In the genomic region with DNA sequence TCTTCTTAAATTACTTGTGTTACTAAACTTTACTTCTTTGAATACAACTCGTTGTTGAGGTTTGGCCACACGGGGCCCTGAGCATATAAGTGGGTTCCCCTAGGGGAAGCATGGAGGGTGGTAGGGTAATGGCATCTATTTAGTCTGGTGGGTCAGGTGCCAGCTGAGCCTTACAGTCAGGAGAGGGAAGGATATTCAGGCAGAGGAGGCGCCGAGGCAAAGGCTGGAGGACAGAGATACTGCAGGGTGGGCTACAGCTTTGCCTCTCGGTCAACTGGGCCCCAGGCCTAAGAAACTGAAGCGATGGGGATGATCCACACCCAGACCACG, we compare ENCODE assay signal across 9 cellular contexts. TPM values are rescaled to one million over a fixed set of nuclear protein-coding genes. Genes with fewer than 3 reads are reported as not detected.
DNase-seq lines count a peak whose midpoint lies in the region; ATAC-seq and TF ChIP-seq lines count a peak whose summit lies in the region.
"Had no signal": no experiment of that assay in that cellular context is flagged by ENCODE, and none has a peak within 500 bp of the region (broad histone marks: within the 10 kb centered on the region; RNA-seq: fewer than 3 reads in every experiment).

No MANE protein-coding gene starts in this region.

- peak overlapping the region; percentile 66 for H3K27ac ChIP-seq in IMR-90 (ENCODE audit: insufficient read depth, low read length)
- H3K27ac ChIP-seq in caudate nucleus (ENCODE audit: low read depth, low read length): peak overlapping the region; percentile 68

- peak overlapping the region; percentile 87 for H4K91ac ChIP-seq in IMR-90 (ENCODE audit: insufficient read depth, low read depth, low read length)

- peak overlapping the region; percentile 31; the same call in 1 of the 2 replicates for H3K23ac ChIP-seq in IMR-90 (ENCODE audit: low read depth, low read length)

- H3K4me3 ChIP-seq in IMR-90 (ENCODE audit: insufficient read depth, low read depth, low read length): no peak overlapping the region
- H3K4me3 ChIP-seq in mucosa of stomach (ENCODE audit: low read length): peak overlapping the region; percentile 98

- peak overlapping the region; percentile 79 for H3K4me2 ChIP-seq in IMR-90 (ENCODE audit: low read depth, low read length)

- peaks cover 12% of the 10 kb centered on the region for H3K36me3 Mint-ChIP-seq in activated T-cell treated with anti-CD3 and anti-CD28 coated beads, Interleukin-2, amount 50 U/mL, for 4 hours (ENCODE audit: insufficient read depth)

- peak overlapping the region; percentile 86 for H2BK120ac ChIP-seq in IMR-90 (ENCODE audit: low read depth, low read length)

- H3K9me3 ChIP-seq in IMR-90 (ENCODE audit: control insufficient read depth, insufficient read depth, low read length) (no peaks in the 10 kb centered on the region), mucosa of stomach (ENCODE audit: control insufficient read depth, low read length) (no peaks in the 10 kb centered on the region)

- H3K79me1 ChIP-seq in IMR-90 (ENCODE audit: low read depth in 1 of 2, low read length in 2 of 2): peaks cover 21 to 48% of the 10 kb centered on the region in 2 experiments

- no peaks in the 10 kb centered on the region for H3K9me3 Mint-ChIP-seq in activated T-cell treated with anti-CD3 and anti-CD28 coated beads, Interleukin-2, amount 50 U/mL, for 4 hours

- H3K4ac ChIP-seq in IMR-90 (ENCODE audit: low read depth, low read length): peak overlapping the region; percentile 84

- H2BK20ac ChIP-seq in IMR-90 (ENCODE audit: low read depth, low read length): peak overlapping the region; percentile 66; the same call in 1 of the 2 replicates

- H3K4me3 Mint-ChIP-seq in activated T-cell treated with anti-CD3 and anti-CD28 coated beads, Interleukin-2, amount 50 U/mL, for 4 hours: peak overlapping the region; percentile 93

- H3K56ac ChIP-seq in IMR-90 (ENCODE audit: extremely low read depth, insufficient read depth, low read length): peak overlapping the region; percentile 68; the same call in 1 of the 2 replicates

- dilution Hi-C loops in IMR-90 (cut with HindIII; ENCODE audit: low sequenced_read_pairs, unreplicated experiment): no loop called here

- peak overlapping the region; percentile 63; the same call in 1 of the 3 replicates for H2BK15ac ChIP-seq in IMR-90 (ENCODE audit: low read depth, low read length)

- peaks cover 17% of the 10 kb centered on the region; the same call in 1 of the 2 replicates for H4K20me1 ChIP-seq in IMR-90 (ENCODE audit: insufficient read depth, low read length)

- peak overlapping the region; percentile 70 for H3K9ac ChIP-seq in IMR-90 (ENCODE audit: low read depth, low read length)
- H3K9ac ChIP-seq in mucosa of stomach (ENCODE audit: low read length): peak overlapping the region; percentile 98

- H2AK5ac ChIP-seq in IMR-90 (ENCODE audit: low read depth, low read length): 0 out of 2 replicates have a peak overlapping the region, but pooled peaks have one; percentile 45

- peak overlapping the region; percentile 81 for H2AK9ac ChIP-seq in IMR-90 (replicated peaks; ENCODE audit: low read depth, low read length, poor library complexity)

- CTCF ChIA-PET in IMR-90 (lab: Yijun Ruan, JAX): interaction anchor here (0.7 to 1.2 kb wide), 6 partner anchors 9 to 367 kb away, joined by 3 to 4 read pairs (median 3); no protein-coding TSS in a partner anchor

- TF ChIP-seq POLR2A in IMR-90 (IDR thresholded peaks at IDR 0.05; ENCODE audit: low read depth, low read length): no peak

- H2BK5ac ChIP-seq in IMR-90 (ENCODE audit: low read depth, low read length, poor library complexity, severe bottlenecking): peak overlapping the region; percentile 66

- peak in 1 of 2 donors; percentile 17 for ATAC-seq in activated T-cell treated with anti-CD3 and anti-CD28 coated beads, Interleukin-2, amount 50 U/mL, for 4 hours
- ATAC-seq in IMR-90 (ENCODE audit: low read depth): peak; percentile 35

- H3K27me3 ChIP-seq in IMR-90 (ENCODE audit: control insufficient read depth, insufficient read depth, low read length): no peaks in the 10 kb centered on the region
- H3K27me3 ChIP-seq in mucosa of stomach (ENCODE audit: control insufficient read depth, insufficient read depth, low read length): no peaks in the 10 kb centered on the region

- H3K18ac ChIP-seq in IMR-90 (ENCODE audit: low read depth, low read length): peak overlapping the region; percentile 76; the same call in 1 of the 2 replicates

- peak overlapping the region; percentile 96 for H2AFZ ChIP-seq in IMR-90 (replicated peaks; ENCODE audit: low read length, poor library complexity)

- TF ChIP-seq RAD21 in IMR-90 (IDR thresholded peaks at IDR 0.05; ENCODE audit: low read length): no peak

- DNase-seq in activated T-cell treated with anti-CD3 and anti-CD28 coated beads, Interleukin-2, amount 50 U/mL, for 4 hours: no peak
- DNase-seq in activated T-cell treated with anti-CD3 and anti-CD28 coated beads for 4 hours: no peak
- no peak for DNase-seq in IMR-90
- no peak for DNase-seq in caudate nucleus (lab: John Stamatoyannopoulos, UW)
- no peak for DNase-seq in HT-29 (ENCODE audit: low spot score)
- no peak for DNase-seq in NCI-H1092 (lab: John Stamatoyannopoulos, UW)
- no peak for DNase-seq in pons (ENCODE audit: low spot score)

- H3K14ac ChIP-seq in IMR-90 (replicated peaks; ENCODE audit: low read depth, low read length): peak overlapping the region; percentile 92

- H3K4me1 ChIP-seq in IMR-90 (ENCODE audit: control insufficient read depth, insufficient read depth, low read length) (peaks cover 2% of the 10 kb centered on the region), mucosa of stomach (ENCODE audit: control insufficient read depth, insufficient read depth, low read length) (peaks cover 4% of the 10 kb centered on the region)

- peak overlapping the region; percentile 86 to 99 for H4K8ac ChIP-seq in IMR-90 (ENCODE audit: low read depth in 2 of 2, low read length in 2 of 2)

- no peaks in the 10 kb centered on the region for H3K27me3 Mint-ChIP-seq in activated T-cell treated with anti-CD3 and anti-CD28 coated beads, Interleukin-2, amount 50 U/mL, for 4 hours (ENCODE audit: low read depth)

- no peak for TF ChIP-seq CTCF in IMR-90 (conservative IDR thresholded peaks at IDR 0.05; ENCODE audit: low read depth, low read length)

- intact Hi-C loops in IMR-90 (cut with micrococcal nuclease): loop anchor here (1.0 kb wide), 1 partner anchor 72 kb away; no protein-coding TSS in a partner anchor

- no CpG with 5 or more reads among the region's 7 CpGs for WGBS in IMR-90 (ENCODE audit: extremely low coverage in 2 of 2, insufficient read length in 1 of 2), 2 experiments

- peaks cover 38% of the 10 kb centered on the region for H3K4me1 Mint-ChIP-seq in activated T-cell treated with anti-CD3 and anti-CD28 coated beads, Interleukin-2, amount 50 U/mL, for 4 hours (ENCODE audit: low read depth)

- peaks cover 6% of the 10 kb centered on the region; the same call in 1 of the 2 replicates for H3K9me1 ChIP-seq in IMR-90 (ENCODE audit: insufficient read depth, low read length)

- peak overlapping the region; percentile 96 for H4K5ac ChIP-seq in IMR-90 (ENCODE audit: low read depth, low read length)

- H3K36me3 ChIP-seq in IMR-90 (ENCODE audit: control insufficient read depth, insufficient read depth, low read length): peaks cover 17% of the 10 kb centered on the region
- H3K36me3 ChIP-seq in mucosa of stomach (ENCODE audit: control insufficient read depth, insufficient read depth, low read length): no peaks in the 10 kb centered on the region

- BruUV-seq in IMR-90 (replicated peaks; lab: Mats Ljungman, UMichigan): no TSS peak

- in situ Hi-C loops in IMR-90 (cut with MboI; ENCODE audit: low sequenced_read_pairs): no loop called here

- POLR2A ChIA-PET in IMR-90 (lab: Charles Lee; ENCODE audit: unreplicated experiment): interaction anchor here (0.6 kb wide), 1 partner anchor 72 kb away, joined by 3 read pairs; no protein-coding TSS in a partner anchor

TF ChIP-seq in IMR-90, 13 proteins besides CTCF, POLR2A, EP300 and RAD21:
- TF ChIP-seq FOS (IDR thresholded peaks at IDR 0.05; ENCODE audit: low read depth, low read length) (no peak), SMC3 (IDR thresholded peaks at IDR 0.05; ENCODE audit: low read depth, low read length) (no peak), USF2 (IDR thresholded peaks at IDR 0.05; ENCODE audit: low read depth, low read length) (no peak), RFX5 (IDR thresholded peaks at IDR 0.05; ENCODE audit: low read depth, low read length) (no peak), RCOR1 (IDR thresholded peaks at IDR 0.05; ENCODE audit: insufficient replicate concordance, low read length) (no peak), MAZ (IDR thresholded peaks at IDR 0.05; ENCODE audit: borderline replicate concordance, low read depth, low read length) (no peak), CHD1 (IDR thresholded peaks at IDR 0.05; ENCODE audit: low read depth, low read length) (no peak), CEBPB (IDR thresholded peaks at IDR 0.05; ENCODE audit: low read depth, low read length) (no peak), NFE2L2 (IDR thresholded peaks at IDR 0.05; ENCODE audit: low read depth, low read length) (no peak)
TF ChIP-seq in IMR-90: peak in this region for 0.

RNA-seq across cellular contexts. Expression of gene NECAP2, which starts 0.4 kb away (rescaled TPM):
- total RNA-seq in activated T-cell treated with anti-CD3 and anti-CD28 coated beads, Interleukin-2, amount 50 U/mL, for 4 hours: 10 to 100 TPM; 63.5 to 71.6 (median 64.8) TPM
- 79.7 and 85.1 TPM in 2 replicates for total RNA-seq in IMR-90 (2012; rRNA removed)
- 80.2 and 80.5 TPM in 2 replicates for polyA plus RNA-seq in IMR-90 (2012; rRNA removed)
- 74.6 and 84.1 TPM in 2 replicates for polyA plus RNA-seq in IMR-90 (2012; cell fraction: cytosol; rRNA removed)
- polyA plus RNA-seq in IMR-90 (2012; cell fraction: nucleus; rRNA removed; ENCODE audit: low replicate concordance): 43.3 and 54.5 TPM in 2 replicates
- total RNA-seq in HT-29 (2014; rRNA removed; shearing (Covaris generic)): 55.0 and 72.1 TPM in 2 replicates

RNA-seq across cellular contexts. Expression of gene SPATA21, which starts 2.9 kb away (rescaled TPM):
- total RNA-seq in activated T-cell treated with anti-CD3 and anti-CD28 coated beads, Interleukin-2, amount 50 U/mL, for 4 hours: not detected
- not detected in 2 replicates for total RNA-seq in IMR-90 (2012; rRNA removed)
- not detected in 2 replicates for polyA plus RNA-seq in IMR-90 (2012; rRNA removed)
- polyA plus RNA-seq in IMR-90 (2012; cell fraction: cytosol; rRNA removed): not detected in 2 replicates
- 0.01 TPM in 1 of 2 replicates, not detected in the other for polyA plus RNA-seq in IMR-90 (2012; cell fraction: nucleus; rRNA removed; ENCODE audit: low replicate concordance)
- total RNA-seq in HT-29 (2014; rRNA removed; shearing (Covaris generic)): not detected in 2 replicates
- total RNA-seq: glomerular endothelial cell had no signal
